In the genomic region with DNA sequence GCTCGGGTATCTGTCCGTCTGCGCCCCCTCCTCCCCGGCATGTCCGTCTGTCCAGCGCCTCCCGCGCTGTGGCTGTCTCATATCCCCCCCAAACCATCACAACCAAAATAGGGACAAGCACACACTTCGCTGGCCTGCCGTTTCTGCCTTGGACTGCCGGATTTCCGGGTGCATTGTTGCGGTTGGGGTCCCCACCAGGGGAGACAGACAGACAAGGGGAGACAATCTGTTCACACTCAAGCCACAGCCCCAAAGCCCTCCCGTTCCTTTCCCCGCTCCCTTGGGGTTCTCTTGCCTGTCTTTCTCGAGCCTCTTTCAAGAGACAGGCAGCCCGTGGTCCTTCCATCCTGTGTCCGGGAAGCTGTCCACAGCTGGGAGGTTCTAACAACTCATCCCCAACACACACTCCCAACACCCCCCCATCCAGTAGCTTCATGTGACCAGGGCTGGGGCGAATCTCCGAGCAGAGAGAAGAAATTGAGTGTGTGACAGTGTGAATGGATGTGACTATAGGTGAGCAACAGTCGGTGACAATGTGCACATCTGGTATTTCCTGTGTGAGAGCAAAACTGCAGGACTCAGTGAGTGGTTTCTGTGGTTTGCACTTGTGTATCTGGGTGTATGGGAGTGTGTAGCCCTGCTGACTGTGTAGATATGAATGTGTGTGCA, we compare ENCODE assay signal across 8 cellular contexts. TPM values are rescaled to one million over a fixed set of nuclear protein-coding genes. Genes with fewer than 3 reads are reported as not detected.
DNase-seq lines count a peak whose midpoint lies in the region; ATAC-seq and TF ChIP-seq lines count a peak whose summit lies in the region.

No MANE protein-coding gene starts in this region.

- H3K9ac ChIP-seq in KMS-11 (peak overlapping the region; percentile 96), parathyroid adenoma (peak overlapping the region; percentile 99)

- TF ChIP-seq POLR2A in GM18505 (IDR thresholded peaks at IDR 0.05; ENCODE audit: borderline replicate concordance, extremely low read depth, insufficient read depth, insufficient read length) (no peak), gastroesophageal sphincter (IDR thresholded peaks at IDR 0.05) (peak in 1 of 2 donors; percentile 3)

- H3K4me2 ChIP-seq in KMS-11 (peak overlapping the region; percentile 69), parathyroid adenoma (ENCODE audit: low read length) (peak overlapping the region; percentile 100)

- H3K4me3 ChIP-seq in KMS-11 (IDR thresholded peaks at IDR 0.05; ENCODE audit: insufficient read depth, low read depth, low read length) = no peak overlapping the region
- H3K4me3 ChIP-seq in gastroesophageal sphincter = peak overlapping the region; percentile 36 to 71
- peak overlapping the region; percentile 97 for H3K4me3 ChIP-seq in parathyroid adenoma (ENCODE audit: low read depth, low read length)

- TF ChIP-seq CTCF in KMS-11 (conservative IDR thresholded peaks at IDR 0.05; ENCODE audit: low read depth, low read length) (no peak), gastroesophageal sphincter (IDR thresholded peaks at IDR 0.05) (no peak), parathyroid adenoma (IDR thresholded peaks at IDR 0.05) (no peak)

- peak; percentile 9 for ATAC-seq in GM18505 (IDR thresholded peaks at IDR 0.05; ENCODE audit: unreplicated experiment)
- ATAC-seq in gastroesophageal sphincter = peak; percentile 20
- no peak for ATAC-seq in GM19463 (IDR thresholded peaks at IDR 0.05; ENCODE audit: unreplicated experiment)

- H2AFZ ChIP-seq in KMS-11 (ENCODE audit: low read depth) (peak overlapping the region; percentile 54; the same call in 1 of the 2 replicates), parathyroid adenoma (peak overlapping the region; percentile 86)

- H3K36me3 ChIP-seq in KMS-11 (ENCODE audit: insufficient read depth) = no peaks in the 10 kb centered on the region
- no peaks in the 10 kb centered on the region for H3K36me3 ChIP-seq in gastroesophageal sphincter
- no peaks in the 10 kb centered on the region for H3K36me3 ChIP-seq in parathyroid adenoma (ENCODE audit: control insufficient read depth, insufficient read depth, low read length)

- WGBS in gastroesophageal sphincter (ENCODE audit: low coverage in 1 of 2), 2 donors = 9% methylated on average over 9 of the region's 21 CpGs; no CpG with 5 or more reads in 1 of the 2 donors

- H3K27me3 ChIP-seq in KMS-11 (ENCODE audit: insufficient read depth, low read depth) = no peaks in the 10 kb centered on the region
- H3K27me3 ChIP-seq in gastroesophageal sphincter = no peaks in the 10 kb centered on the region
- no peaks in the 10 kb centered on the region for H3K27me3 ChIP-seq in parathyroid adenoma (ENCODE audit: control insufficient read depth, insufficient read depth, low read length)

- DNase-seq in activated T-cell treated with anti-CD3 and anti-CD28 coated beads, Interleukin-2, amount 50 U/mL, for 48 hours = peak; percentile 66
- no peak for DNase-seq in DMS153 treated with DMSO at 0.1 percent for 48 hours (lab: John Stamatoyannopoulos, UW; ENCODE audit: unreplicated experiment)
- DNase-seq in 8988T = no peak

- H4K20me1 ChIP-seq in KMS-11 (ENCODE audit: insufficient read depth) = no peaks in the 10 kb centered on the region

- TF ChIP-seq EP300 in gastroesophageal sphincter (IDR thresholded peaks at IDR 0.05) = no peak

- no peaks in the 10 kb centered on the region for H3K9me3 ChIP-seq in gastroesophageal sphincter
- no peaks in the 10 kb centered on the region for H3K9me3 ChIP-seq in parathyroid adenoma (ENCODE audit: control insufficient read depth, low read length)

- H3K79me2 ChIP-seq in KMS-11 (ENCODE audit: insufficient read depth, low read depth) (no peaks in the 10 kb centered on the region), parathyroid adenoma (no peaks in the 10 kb centered on the region)

- H3K27ac ChIP-seq in KMS-11 (peak overlapping the region; percentile 56), gastroesophageal sphincter (peak overlapping the region; percentile 35 to 91 (median 88)), parathyroid adenoma (peak overlapping the region; percentile 99)

- H3K4me1 ChIP-seq in KMS-11 (ENCODE audit: low read depth, poor library complexity, severe bottlenecking) (peaks cover 58% of the 10 kb centered on the region), gastroesophageal sphincter (peaks cover 3 to 56% (median 24%) of the 10 kb centered on the region in 3 donors), parathyroid adenoma (peaks cover 23% of the 10 kb centered on the region)

RNA-seq across cellular contexts. Expression of a gene that starts 16.5 kb away (rescaled TPM):
- 10 to 100 TPM in 2 of 4 donors, 1 to 10 TPM in 2; 1.9 to 38.0 (median 15.6) TPM for total RNA-seq in gastroesophageal sphincter

RNA-seq across cellular contexts. Expression of a gene that starts 27.6 kb away (rescaled TPM):
- total RNA-seq in gastroesophageal sphincter = 10 to 100 TPM; 52.7 to 84.6 (median 68.4) TPM

RNA-seq across cellular contexts. Expression of a gene that starts 44.9 kb away (rescaled TPM):
- 10 to 100 TPM in 1 of 4 donors, 1 to 10 TPM in 3; 1.7 to 10.7 (median 5.8) TPM for total RNA-seq in gastroesophageal sphincter

RNA-seq across cellular contexts. Expression of a gene that starts 45.5 kb away (rescaled TPM):
- total RNA-seq in gastroesophageal sphincter = 10 to 100 TPM; 11.0 to 19.6 (median 15.3) TPM

RNA-seq across cellular contexts. Expression of a gene that starts 46.4 kb away (rescaled TPM):
- 10 to 100 TPM in 1 of 4 donors, 1 to 10 TPM in 3; 5.5 to 15.5 (median 9.3) TPM for total RNA-seq in gastroesophageal sphincter

Comparison
In these comparisons a context has a peak if more than half of its experiments do, and no peak if none do; other contexts are left out.
1. DNase-seq: peak in activated T-cell treated with anti-CD3 and anti-CD28 coated beads, Interleukin-2, amount 50 U/mL, for 48 hours (2 of 2); none in DMS153 treated with DMSO at 0.1 percent for 48 hours (single experiment) and 8988T (single experiment).
2. Peak in every context shown above with its lines, with median percentiles within 50 percentile points of each other: H3K27ac ChIP-seq.